ENCODE assay signal across 15 cellular contexts in genomic region chr10:129960493-129961273, GRCh38. TPM values are rescaled to one million over a fixed set of nuclear protein-coding genes. Genes with fewer than 3 reads are reported as not detected.
A peak's percentile ranks its signal among the peaks of the same experiment; 100 is the strongest.
DNase-seq lines count a peak whose midpoint lies in the region; ATAC-seq, FAIRE-seq and TF ChIP-seq lines count a peak whose summit lies in the region.
"Had no signal": no experiment of that assay in that cellular context is flagged by ENCODE, and none has a peak within 500 bp of the region (broad histone marks: within the 10 kb centered on the region; RNA-seq: fewer than 3 reads in every experiment).

No MANE protein-coding gene starts in this region.

- H3K9me3 ChIP-seq in body of pancreas: no peaks in the 10 kb centered on the region

- intact Hi-C loops in body of pancreas (cut with DNase I): no loop called here

- H3K9me3 Mint-ChIP-seq in stimulated activated naive CD8-positive, alpha-beta T cell treated with anti-CD3 and anti-CD28 coated beads, Interleukin-15, Interleukin-2, amounts not matched to agents 100 ng/mL and 50 ng/mL, for 24 hours: no peaks in the 10 kb centered on the region
- H3K9me3 Mint-ChIP-seq in natural killer cell treated with Interleukin-12 subunit alpha and Interleukin-12 subunit beta and Interleukin-15 and Interleukin-18, amount 100 ng/mL, for 72 hours: no peaks in the 10 kb centered on the region

- peak overlapping the region; percentile 17 for H3K4me3 Mint-ChIP-seq in stimulated activated naive CD8-positive, alpha-beta T cell treated with anti-CD3 and anti-CD28 coated beads, Interleukin-15, Interleukin-2, amounts not matched to agents 100 ng/mL and 50 ng/mL, for 24 hours
- H3K4me3 Mint-ChIP-seq in natural killer cell treated with Interleukin-12 subunit alpha and Interleukin-12 subunit beta and Interleukin-15 and Interleukin-18, amount 100 ng/mL, for 72 hours: peak overlapping the region; percentile 15

- 10 to 13% methylated on average over 15 of the region's 15 CpGs for WGBS in body of pancreas, 2 donors

- ATAC-seq in stimulated activated naive CD8-positive, alpha-beta T cell treated with anti-CD3 and anti-CD28 coated beads, Interleukin-15, Interleukin-2, amounts not matched to agents 100 U/mL and 50 U/mL, for 24 hours: no peak
- no peak for ATAC-seq in natural killer cell treated with Interleukin-12 subunit alpha and Interleukin-12 subunit beta and Interleukin-15 and Interleukin-18, amount 100 ng/mL, for 72 hours
- ATAC-seq in body of pancreas (no peak), GM21526 (IDR thresholded peaks at IDR 0.05; ENCODE audit: low FRiP score, unreplicated experiment) (no peak), GM21528 (IDR thresholded peaks at IDR 0.05; ENCODE audit: low FRiP score, unreplicated experiment) (no peak)

- H3K27me3 ChIP-seq in body of pancreas: peaks cover 0 to 77% of the 10 kb centered on the region in 2 donors

- TF ChIP-seq CTCF in coronary artery (IDR thresholded peaks at IDR 0.05) (no peak), body of pancreas (IDR thresholded peaks at IDR 0.05) (no peak)

- no peak overlapping the region for H3K27ac Mint-ChIP-seq in stimulated activated naive CD8-positive, alpha-beta T cell treated with anti-CD3 and anti-CD28 coated beads, Interleukin-15, Interleukin-2, amounts not matched to agents 100 ng/mL and 50 ng/mL, for 24 hours
- no peak overlapping the region for H3K27ac Mint-ChIP-seq in natural killer cell treated with Interleukin-12 subunit alpha and Interleukin-12 subunit beta and Interleukin-15 and Interleukin-18, amount 100 ng/mL, for 72 hours

- H3K4me3 ChIP-seq in coronary artery (peak overlapping the region; percentile 70), body of pancreas (no peak overlapping the region)

- peaks cover 16% of the 10 kb centered on the region for H3K36me3 Mint-ChIP-seq in stimulated activated naive CD8-positive, alpha-beta T cell treated with anti-CD3 and anti-CD28 coated beads, Interleukin-15, Interleukin-2, amounts not matched to agents 100 ng/mL and 50 ng/mL, for 24 hours (ENCODE audit: low read depth)
- H3K36me3 Mint-ChIP-seq in natural killer cell treated with Interleukin-12 subunit alpha and Interleukin-12 subunit beta and Interleukin-15 and Interleukin-18, amount 100 ng/mL, for 72 hours: peaks cover 5% of the 10 kb centered on the region

- TF ChIP-seq POLR2A in body of pancreas (IDR thresholded peaks at IDR 0.05): no peak

- no peaks in the 10 kb centered on the region for H3K36me3 ChIP-seq in body of pancreas (replicated peaks in 1 of 2; ENCODE audit: insufficient read depth in 1 of 2, low read depth in 2 of 2)

- peaks cover 74% of the 10 kb centered on the region for H3K27me3 Mint-ChIP-seq in stimulated activated naive CD8-positive, alpha-beta T cell treated with anti-CD3 and anti-CD28 coated beads, Interleukin-15, Interleukin-2, amounts not matched to agents 100 ng/mL and 50 ng/mL, for 24 hours
- H3K27me3 Mint-ChIP-seq in natural killer cell treated with Interleukin-12 subunit alpha and Interleukin-12 subunit beta and Interleukin-15 and Interleukin-18, amount 100 ng/mL, for 72 hours: peaks cover 44 to 65% of the 10 kb centered on the region in 2 donors

- FAIRE-seq in frontal cortex (lab: Jason Lieb, UNC): no peak
- FAIRE-seq: keratinocyte, RCC 7860 had no signal

- H3K27ac ChIP-seq in coronary artery (peak overlapping the region in 1 of 2 donors; percentile 53), body of pancreas (no peak overlapping the region)
- H3K27ac ChIP-seq: VCaP had no signal

- H3K4me1 ChIP-seq in body of pancreas: peaks cover 51% of the 10 kb centered on the region

- DNase-seq in stimulated activated naive CD8-positive, alpha-beta T cell treated with anti-CD3 and anti-CD28 coated beads, Interleukin-15, Interleukin-2, amounts not matched to agents 100 U/mL and 50 U/mL, for 24 hours: no peak
- DNase-seq in coronary artery (ENCODE audit: low spot score) (no peak), body of pancreas (no peak), frontal cortex (ENCODE audit: low spot score in 2 of 2) (no peak)
- no peak for DNase-seq in natural killer cell treated with Interleukin-12 subunit alpha and Interleukin-12 subunit beta and Interleukin-15 and Interleukin-18, amount 100 ng/mL, for 72 hours (ENCODE audit: low spot score)
- DNase-seq: activated effector memory CD4-positive, alpha-beta T cell treated with Interleukin-2 at 50 U/mL for 16 hours; KBM-7; NCI-H2227 treated with DMSO at 0.1 percent for 48 hours; stimulated activated CD4-positive, alpha-beta T cell treated with anti-CD3 and anti-CD28 coated beads, Interleukin-1b, Interleukin-23, amount 100 ng/mL, for 48 hours had no signal

- H3K4me1 Mint-ChIP-seq in stimulated activated naive CD8-positive, alpha-beta T cell treated with anti-CD3 and anti-CD28 coated beads, Interleukin-15, Interleukin-2, amounts not matched to agents 100 ng/mL and 50 ng/mL, for 24 hours (ENCODE audit: low read depth): peaks cover 31% of the 10 kb centered on the region
- peaks cover 12 to 18% of the 10 kb centered on the region in 2 donors for H3K4me1 Mint-ChIP-seq in natural killer cell treated with Interleukin-12 subunit alpha and Interleukin-12 subunit beta and Interleukin-15 and Interleukin-18, amount 100 ng/mL, for 72 hours (ENCODE audit: low read depth in 2 of 2)

RNA-seq across cellular contexts. Expression of gene EBF3, which starts 3.4 kb away (rescaled TPM):
- total RNA-seq in natural killer cell treated with Interleukin-12 subunit alpha and Interleukin-12 subunit beta and Interleukin-15 and Interleukin-18, amount 100 ng/mL, for 72 hours: not detected
- total RNA-seq in body of pancreas: 1 to 10 TPM; 2.3 to 4.6 TPM
- total RNA-seq in frontal cortex: 0.82 TPM
